ENCODE assay signal across 1 cellular context in the genomic region with DNA sequence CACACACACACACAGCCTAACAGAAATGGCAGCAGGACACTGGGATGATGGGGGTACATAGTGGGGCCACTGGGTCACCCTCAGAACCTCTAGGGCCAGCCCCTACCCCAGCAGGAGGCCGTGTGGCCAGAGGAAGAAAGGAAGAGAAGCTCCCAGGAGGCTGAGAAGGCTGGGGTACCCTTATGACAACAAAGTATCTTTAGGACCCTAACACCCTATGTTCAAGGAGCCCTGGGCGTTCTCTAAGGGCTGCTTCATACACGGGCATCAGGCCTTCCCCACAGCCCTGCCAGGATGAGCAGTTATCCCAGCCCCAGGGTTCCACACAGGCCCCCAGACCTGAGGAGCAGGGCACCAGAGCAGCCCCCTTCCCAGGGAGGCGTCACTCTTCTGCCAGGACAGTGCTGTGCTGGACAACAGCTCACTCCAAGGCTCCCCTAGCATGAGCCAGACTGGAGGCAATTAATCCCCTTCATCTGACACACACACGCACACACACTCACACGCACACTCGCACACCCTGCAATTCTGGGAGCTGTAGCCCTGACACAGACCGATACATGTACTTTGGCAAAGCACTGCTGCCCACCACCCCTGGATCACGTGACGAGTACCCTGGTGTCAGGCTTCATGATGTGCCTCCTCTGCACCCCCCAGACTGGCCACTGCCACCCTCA.
TF ChIP-seq lines count a peak whose summit lies in the region.

No MANE protein-coding gene starts in this region.

TF ChIP-seq in HepG2, 621 proteins besides CTCF, POLR2A, EP300 and RAD21 (continued from another document):
- TF ChIP-seq ZBTB38 (CRISPR knock-in tag; IDR thresholded peaks at IDR 0.05) (peak; percentile 19; the same call in 1 of the 2 replicates), SSRP1 (CRISPR knock-in tag; IDR thresholded peaks at IDR 0.05) (0 out of 2 replicates have a peak, but pooled peaks have one; percentile 27), AGO1 (IDR thresholded peaks at IDR 0.05; ENCODE audit: low read depth, low read length, poor library complexity, severe bottlenecking) (peak; percentile 57), GATAD1 (CRISPR knock-in tag; IDR thresholded peaks at IDR 0.05) (no peak), SNAPC2 (CRISPR knock-in tag; IDR thresholded peaks at IDR 0.05) (no peak), POLR2G (IDR thresholded peaks at IDR 0.05; ENCODE audit: low read depth, low read length) (0 out of 2 replicates have a peak, but pooled peaks have one; percentile 21)
